In genomic region chr16:732936-733335, GRCh38 we compare ENCODE assay signal across 12 cellular contexts. TPM values are rescaled to one million over a fixed set of nuclear protein-coding genes. Genes with fewer than 3 reads are reported as not detected.
A peak's percentile ranks its signal among the peaks of the same experiment; 100 is the strongest.
DNase-seq lines count a peak whose midpoint lies in the region; ATAC-seq, FAIRE-seq and TF ChIP-seq lines count a peak whose summit lies in the region.
"Had no signal": no experiment of that assay in that cellular context is flagged by ENCODE, and none has a peak within 500 bp of the region (broad histone marks: within the 10 kb centered on the region; RNA-seq: fewer than 3 reads in every experiment).

No MANE protein-coding gene starts in this region.

- no peaks in the 10 kb centered on the region for H3K79me1 ChIP-seq in H9 (ENCODE audit: insufficient read depth, low read depth, low read length, poor library complexity, severe bottlenecking)

- H4K5ac ChIP-seq in H9 (ENCODE audit: insufficient read length, low read depth, low read length), result no peak overlapping the region

- no peak overlapping the region for H2AK5ac ChIP-seq in H9 (ENCODE audit: insufficient read length, low read length)

- H3K9ac ChIP-seq in H9 (ENCODE audit: extremely low read depth, insufficient read length, low read length), result no peak overlapping the region

- no peak overlapping the region for H3K23ac ChIP-seq in H9 (ENCODE audit: insufficient read length, low read depth, low read length)

- no peak overlapping the region for H3K56ac ChIP-seq in H9 (ENCODE audit: insufficient read length, low read depth, low read length)

- no peak overlapping the region for H2BK120ac ChIP-seq in H9 (ENCODE audit: low read depth, low read length, poor library complexity, severe bottlenecking)

- H2AFZ ChIP-seq in H9 (ENCODE audit: low read length), result no peak overlapping the region

- H3K27ac ChIP-seq in H9 (ENCODE audit: insufficient read length, low read depth, low read length) (no peak overlapping the region), WERI-Rb-1 (no peak overlapping the region)
- H3K27ac ChIP-seq: esophagus muscularis mucosa had no signal

- no peak overlapping the region for H2BK15ac ChIP-seq in H9 (ENCODE audit: low read depth, low read length)

- H3K79me2 ChIP-seq in H9 (ENCODE audit: insufficient read depth, low read length), result no peaks in the 10 kb centered on the region

- WGBS in H9 (ENCODE audit: extremely low coverage, insufficient read length, low lambda C conversion rate), result no CpG with 5 or more reads among the region's 13 CpGs

- DNase-seq in EH (ENCODE audit: low read depth), result peak; percentile 22
- no peak for DNase-seq in H9
- no peak for DNase-seq in WERI-Rb-1
- peak; percentile 66 for DNase-seq in putamen (ENCODE audit: low spot score)
- DNase-seq in hippocampal formation (lab: John Stamatoyannopoulos, UW), result no peak
- DNase-seq in stimulated activated naive CD8-positive, alpha-beta T cell treated with anti-CD3 and anti-CD28 coated beads, Interleukin-15, amount 100 ng/mL, for 72 hours, result no peak
- DNase-seq in GM12892 (ENCODE audit: insufficient read length), result no peak
- DNase-seq: amniotic stem cell, SW 1271 had no signal

- H3K4ac ChIP-seq in H9 (ENCODE audit: low read depth, low read length), result no peak overlapping the region

- peaks cover 5 to 35% (median 21%) of the 10 kb centered on the region in 3 experiments; a peak in 6 of 7 replicates for H3K36me3 Mint-ChIP-seq in H9 (ENCODE audit: insufficient read depth in 1 of 3, low read depth in 3 of 3)

- H3K27me3 Mint-ChIP-seq in H9 (ENCODE audit: low read depth), result no peaks in the 10 kb centered on the region
- no peaks in the 10 kb centered on the region for H3K27me3 Mint-ChIP-seq in stimulated activated naive CD8-positive, alpha-beta T cell treated with anti-CD3 and anti-CD28 coated beads, Interleukin-15, amount 100 ng/mL, for 72 hours

- no peak overlapping the region for H2BK12ac ChIP-seq in H9 (ENCODE audit: insufficient read length, low read depth, low read length)

- no peak overlapping the region for H4K8ac ChIP-seq in H9 (replicated peaks; ENCODE audit: insufficient read length, low read depth, low read length)

- H3K4me3 ChIP-seq in WERI-Rb-1 (ENCODE audit: low read depth, low read length), result no peak overlapping the region
- H3K4me3 ChIP-seq: esophagus muscularis mucosa had no signal

- H3K23me2 ChIP-seq in H9 (ENCODE audit: insufficient read length, low read depth, low read length, poor library complexity, severe bottlenecking), result peaks cover 4% of the 10 kb centered on the region

- peak; percentile 45; the same call in 2 of the 3 replicates for TF ChIP-seq CTCF in H9 (conservative IDR thresholded peaks at IDR 0.05)
- peak; percentile 36; the same call in 1 of the 2 replicates for TF ChIP-seq CTCF in WERI-Rb-1 (IDR thresholded peaks at IDR 0.05; ENCODE audit: low read depth, low read length)

- no peaks in the 10 kb centered on the region for H3K9me3 Mint-ChIP-seq in H9
- H3K9me3 Mint-ChIP-seq in stimulated activated naive CD8-positive, alpha-beta T cell treated with anti-CD3 and anti-CD28 coated beads, Interleukin-15, amount 100 ng/mL, for 72 hours, result no peaks in the 10 kb centered on the region

- H3K14ac ChIP-seq in H9 (ENCODE audit: insufficient read depth, low read length), result no peak overlapping the region

- peaks cover 44% of the 10 kb centered on the region for H3K36me3 ChIP-seq in WERI-Rb-1

- H3K27ac Mint-ChIP-seq in H9, result no peak overlapping the region
- H3K27ac Mint-ChIP-seq in stimulated activated naive CD8-positive, alpha-beta T cell treated with anti-CD3 and anti-CD28 coated beads, Interleukin-15, amount 100 ng/mL, for 72 hours, result peak overlapping the region in 1 of 2 donors; percentile 30

- H3K4me2 ChIP-seq in H9 (ENCODE audit: insufficient read depth, insufficient read length, low read length), result no peak overlapping the region

- H3K4me1 Mint-ChIP-seq in H9, result peaks cover 2 to 6% of the 10 kb centered on the region in 2 experiments; a peak in 3 of 4 replicates
- peaks cover 33% of the 10 kb centered on the region for H3K4me1 Mint-ChIP-seq in stimulated activated naive CD8-positive, alpha-beta T cell treated with anti-CD3 and anti-CD28 coated beads, Interleukin-15, amount 100 ng/mL, for 72 hours

- no peak for ATAC-seq in stimulated activated naive CD8-positive, alpha-beta T cell treated with anti-CD3 and anti-CD28 coated beads, Interleukin-15, amount 100 ng/mL, for 72 hours

- H3K9me3 ChIP-seq in H9 (ENCODE audit: control insufficient read depth, low read depth, low read length) (no peaks in the 10 kb centered on the region), WERI-Rb-1 (ENCODE audit: severe bottlenecking) (no peaks in the 10 kb centered on the region)
- H3K9me3 ChIP-seq: Caco-2, esophagus muscularis mucosa had no signal

- no peak for FAIRE-seq in GM12892 (lab: Jason Lieb, UNC)
- FAIRE-seq: TTC549 had no signal

- no peak overlapping the region for H2BK5ac ChIP-seq in H9 (ENCODE audit: insufficient read length, low read length)

- H3K4me1 ChIP-seq in H9 (ENCODE audit: insufficient read depth, low read length), result no peaks in the 10 kb centered on the region
- H3K4me1 ChIP-seq: Caco-2 had no signal

- no peak overlapping the region for H3K18ac ChIP-seq in H9 (ENCODE audit: insufficient read length, low read depth, low read length)

- no peaks in the 10 kb centered on the region for H3K27me3 ChIP-seq in H9 (ENCODE audit: insufficient read depth, low read length)
- H3K27me3 ChIP-seq in WERI-Rb-1 (ENCODE audit: insufficient read depth, low read depth, severe bottlenecking), result no peaks in the 10 kb centered on the region

- H3T11ph ChIP-seq in H9 (ENCODE audit: low read length), result no peak overlapping the region

- no peak for TF ChIP-seq POLR2A in GM12892 (IDR thresholded peaks at IDR 0.05; ENCODE audit: low read depth, low read length)

- no peak overlapping the region for H4K91ac ChIP-seq in H9 (ENCODE audit: insufficient read length, low read depth, low read length)

- no peak overlapping the region; a peak in 1 of 5 replicates for H3K4me3 Mint-ChIP-seq in H9
- no peak overlapping the region for H3K4me3 Mint-ChIP-seq in stimulated activated naive CD8-positive, alpha-beta T cell treated with anti-CD3 and anti-CD28 coated beads, Interleukin-15, amount 100 ng/mL, for 72 hours

- H4K20me1 ChIP-seq in H9 (ENCODE audit: control insufficient read depth, insufficient read depth, insufficient read length), result no peaks in the 10 kb centered on the region

- no peak overlapping the region for H2BK20ac ChIP-seq in H9 (ENCODE audit: low read depth, low read length, poor library complexity, severe bottlenecking)

RNA-seq across cellular contexts. Expression of gene HAGHL, which starts 6.0 kb away (rescaled TPM):
- total RNA-seq in H9 (2021), result 21.3 and 25.2 TPM in 2 replicates
- 7.5 TPM for polyA plus RNA-seq in GM12892 (2012; ENCODE audit: missing spikeins)

RNA-seq across cellular contexts. Expression of gene CCDC78, which starts 6.7 kb away (rescaled TPM):
- 12.1 TPM in 2 replicates for total RNA-seq in H9 (2021)
- polyA plus RNA-seq in GM12892 (2012; ENCODE audit: missing spikeins), result 10.1 TPM

RNA-seq across cellular contexts. Expression of gene CIAO3, which starts 7.9 kb away (rescaled TPM):
- total RNA-seq in H9 (2021), result 21.9 and 26.4 TPM in 2 replicates
- polyA plus RNA-seq in GM12892 (2012; ENCODE audit: missing spikeins), result 18.6 TPM

RNA-seq across cellular contexts. Expression of gene ANTKMT, which starts 12.0 kb away (rescaled TPM):
- 31.5 and 34.8 TPM in 2 replicates for total RNA-seq in H9 (2021)
- polyA plus RNA-seq in GM12892 (2012; ENCODE audit: missing spikeins), result 1.6 TPM

RNA-seq across cellular contexts. Expression of gene METRN, which starts 18.0 kb away (rescaled TPM):
- 26.2 and 28.9 TPM in 2 replicates for total RNA-seq in H9 (2021)
- polyA plus RNA-seq in GM12892 (2012; ENCODE audit: missing spikeins), result 1.1 TPM

Comparison
In these comparisons a context has a peak if more than half of its experiments do, and no peak if none do; other contexts are left out.
1. DNase-seq: peak in EH (single experiment) and putamen (single experiment); none in H9 (single experiment), WERI-Rb-1 (single experiment), hippocampal formation (0 of 2), stimulated activated naive CD8-positive, alpha-beta T cell treated with anti-CD3 and anti-CD28 coated beads, Interleukin-15, amount 100 ng/mL, for 72 hours (0 of 2) and GM12892 (single experiment).